Comparison of ENCODE assay signal across 17 cellular contexts in genomic region chr1:109801791-109802135, GRCh38. TPM values are rescaled to one million over a fixed set of nuclear protein-coding genes. Genes with fewer than 3 reads are reported as not detected.
DNase-seq lines count a peak whose midpoint lies in the region; ATAC-seq and TF ChIP-seq lines count a peak whose summit lies in the region.
"Had no signal": no experiment of that assay in that cellular context is flagged by ENCODE, and none has a peak within 500 bp of the region (broad histone marks: within the 10 kb centered on the region; RNA-seq: fewer than 3 reads in every experiment).

No MANE protein-coding gene starts in this region.

- POLR2A ChIA-PET in activated naive CD8-positive, alpha-beta T cell treated with anti-CD3 and anti-CD28 coated beads, Interleukin-2, amount 10 ng/mL, durations not matched to agents 7 days and 5 days (lab: Charles Lee) = interaction anchor here (0.9 to 3.9 kb wide), 8 partner anchors 10 to 182 kb away, joined by 3 to 61 read pairs (median 6); partner anchors contain the start of gene CSF1

- no peaks in the 10 kb centered on the region for H3K9me2 ChIP-seq in Loucy (replicated peaks; ENCODE audit: low read depth, low read length)

- DNase-seq in activated CD4-positive, CD25-positive, alpha-beta regulatory T cell treated with anti-CD3 and anti-CD28 coated beads, Interleukin-2, amount 50 U/mL, for 72 hours = peak; percentile 46
- no peak for DNase-seq in activated CD4-positive, CD25-positive, alpha-beta regulatory T cell (lab: John Stamatoyannopoulos, UW)
- no peak for DNase-seq in activated naive CD8-positive, alpha-beta T cell treated with anti-CD3 and anti-CD28 coated beads, Interleukin-2, amount 10 ng/mL, durations not matched to agents 7 days and 5 days
- DNase-seq in sciatic nerve (ENCODE audit: low spot score) = peak; percentile 35
- DNase-seq in A172 (ENCODE audit: low spot score) = no peak
- DNase-seq in HT-29 (ENCODE audit: low spot score) = no peak
- DNase-seq: cerebellar nuclear complex, foreskin keratinocyte, NCI-H1092, NCI-H774 had no signal

- peaks cover 5% of the 10 kb centered on the region for H3K36me3 Mint-ChIP-seq in activated naive CD8-positive, alpha-beta T cell treated with anti-CD3 and anti-CD28 coated beads, Interleukin-2, amount 10 ng/mL, durations not matched to agents 7 days and 5 days
- H3K36me3 Mint-ChIP-seq: type B pancreatic cell had no signal

- H3K4me3 ChIP-seq in Loucy (ENCODE audit: low read length, poor library complexity, severe bottlenecking) = peak overlapping the region; percentile 70
- H3K4me3 ChIP-seq: K562, mucosa of descending colon had no signal

- peak overlapping the region; percentile 90 for H3K9ac ChIP-seq in Loucy (ENCODE audit: low read depth, low read length, poor library complexity, severe bottlenecking)

- H3K36me3 ChIP-seq in Loucy (ENCODE audit: insufficient read depth, low read length) = no peaks in the 10 kb centered on the region

- no peaks in the 10 kb centered on the region for H4K20me1 ChIP-seq in Loucy (ENCODE audit: insufficient read depth, low read length, poor library complexity, severe bottlenecking)

- H2AFZ ChIP-seq in Loucy (ENCODE audit: low read length) = no peak overlapping the region

- peaks cover 22% of the 10 kb centered on the region; the same call in 1 of the 2 replicates for H3K79me2 ChIP-seq in Loucy (ENCODE audit: insufficient read depth, low read length)

- no peaks in the 10 kb centered on the region for H3K27me3 Mint-ChIP-seq in activated naive CD8-positive, alpha-beta T cell treated with anti-CD3 and anti-CD28 coated beads, Interleukin-2, amount 10 ng/mL, durations not matched to agents 7 days and 5 days
- H3K27me3 Mint-ChIP-seq: type B pancreatic cell had no signal

- peak; percentile 9 for ATAC-seq in activated naive CD8-positive, alpha-beta T cell treated with anti-CD3 and anti-CD28 coated beads, Interleukin-2, amount 10 ng/mL, durations not matched to agents 7 days and 5 days (ENCODE audit: low read depth)
- ATAC-seq in sciatic nerve (no peak), HG02970 (IDR thresholded peaks at IDR 0.05; ENCODE audit: low FRiP score, unreplicated experiment) (no peak)
- ATAC-seq: foreskin keratinocyte, left colon had no signal

- peaks cover 14% of the 10 kb centered on the region for H3F3A ChIP-seq in Loucy (ENCODE audit: low read depth)

- H3K9me3 Mint-ChIP-seq in activated naive CD8-positive, alpha-beta T cell treated with anti-CD3 and anti-CD28 coated beads, Interleukin-2, amount 10 ng/mL, durations not matched to agents 7 days and 5 days = no peaks in the 10 kb centered on the region
- H3K9me3 Mint-ChIP-seq: type B pancreatic cell had no signal

- H3K4me3 Mint-ChIP-seq in activated naive CD8-positive, alpha-beta T cell treated with anti-CD3 and anti-CD28 coated beads, Interleukin-2, amount 10 ng/mL, durations not matched to agents 7 days and 5 days = peak overlapping the region; percentile 78
- H3K4me3 Mint-ChIP-seq: type B pancreatic cell had no signal

- H3K9me3 ChIP-seq in Loucy (ENCODE audit: insufficient read depth, low read depth, low read length) = no peaks in the 10 kb centered on the region
- H3K9me3 ChIP-seq: mucosa of descending colon had no signal

- H3K4me1 ChIP-seq in Loucy (ENCODE audit: insufficient read depth, low read length, poor library complexity, severe bottlenecking) = peaks cover 87% of the 10 kb centered on the region
- H3K4me1 ChIP-seq: foreskin keratinocyte had no signal

- intact Hi-C loops in sciatic nerve (cut with DNase I) = no loop called here

- H3K27ac Mint-ChIP-seq in activated naive CD8-positive, alpha-beta T cell treated with anti-CD3 and anti-CD28 coated beads, Interleukin-2, amount 10 ng/mL, durations not matched to agents 7 days and 5 days = peak overlapping the region; percentile 97
- H3K27ac Mint-ChIP-seq: type B pancreatic cell had no signal

- no peak for TF ChIP-seq CTCF in Loucy (conservative IDR thresholded peaks at IDR 0.05; ENCODE audit: low read length)

- H3K27me3 ChIP-seq in Loucy (ENCODE audit: insufficient read depth, low read length, poor library complexity, severe bottlenecking) = no peaks in the 10 kb centered on the region

- H3K4me1 Mint-ChIP-seq in activated naive CD8-positive, alpha-beta T cell treated with anti-CD3 and anti-CD28 coated beads, Interleukin-2, amount 10 ng/mL, durations not matched to agents 7 days and 5 days = peaks cover 77% of the 10 kb centered on the region

- peak overlapping the region; percentile 77 for H3K4me2 ChIP-seq in Loucy (ENCODE audit: low read depth, low read length, poor library complexity, severe bottlenecking)

RNA-seq across cellular contexts. Expression of gene EPS8L3, which starts 38.0 kb away (rescaled TPM):
- total RNA-seq in activated naive CD8-positive, alpha-beta T cell treated with anti-CD3 and anti-CD28 coated beads, Interleukin-2, amount 10 ng/mL, durations not matched to agents 7 days and 5 days = not detected
- not detected for total RNA-seq in sciatic nerve
- not detected in 2 replicates for total RNA-seq in A172 (2014; rRNA removed; shearing (Covaris generic))
- total RNA-seq in HT-29 (2014; rRNA removed; shearing (Covaris generic)) = 107 and 120 TPM in 2 replicates
- total RNA-seq: foreskin keratinocyte, osteocyte had no signal

Comparison
In these comparisons a context has a peak if more than half of its experiments do, and no peak if none do; other contexts are left out.
1. DNase-seq: peak in activated CD4-positive, CD25-positive, alpha-beta regulatory T cell treated with anti-CD3 and anti-CD28 coated beads, Interleukin-2, amount 50 U/mL, for 72 hours (single experiment) and sciatic nerve (single experiment); none in activated CD4-positive, CD25-positive, alpha-beta regulatory T cell (0 of 4), activated naive CD8-positive, alpha-beta T cell treated with anti-CD3 and anti-CD28 coated beads, Interleukin-2, amount 10 ng/mL, durations not matched to agents 7 days and 5 days (single experiment), A172 (single experiment) and HT-29 (single experiment).
2. RNA of gene EPS8L3, which starts 38.0 kb away (total RNA-seq): 107 to 120 TPM in HT-29; not detected in activated naive CD8-positive, alpha-beta T cell treated with anti-CD3 and anti-CD28 coated beads, Interleukin-2, amount 10 ng/mL, durations not matched to agents 7 days and 5 days, not detected in sciatic nerve (single experiment) and not detected in A172; every median in the first group is over 100 times any median in the second.